Comparison of ENCODE assay signal across 9 cellular contexts in the genomic region with DNA sequence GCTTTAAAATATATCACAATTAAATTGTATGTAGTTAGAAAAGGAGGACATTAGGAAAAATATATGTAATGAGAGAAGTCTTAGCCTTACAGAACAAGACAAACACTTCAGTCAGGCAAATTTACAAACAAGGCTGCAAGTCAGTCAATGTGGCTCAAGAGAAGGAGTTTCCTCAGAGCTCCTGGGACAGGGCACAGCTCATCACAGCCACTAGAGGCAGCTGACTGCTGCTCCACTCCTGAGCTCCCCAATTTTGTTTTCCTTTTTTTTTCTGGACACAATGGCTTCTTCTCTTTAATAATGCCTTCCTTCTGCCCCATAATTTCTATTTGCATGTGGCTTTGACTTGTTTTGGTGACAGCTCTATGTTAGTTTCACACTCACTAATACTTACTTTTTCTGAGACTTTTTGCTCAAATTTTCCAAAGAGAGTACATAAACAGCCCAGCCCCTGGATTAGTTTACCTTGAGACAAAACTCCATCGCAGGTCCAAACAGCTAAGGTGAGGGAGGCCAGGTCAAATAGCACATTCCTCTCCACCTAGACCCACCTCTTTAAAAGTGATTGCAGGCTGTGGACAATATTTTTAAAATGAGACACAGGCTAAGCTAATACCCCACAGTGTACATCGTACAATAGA.
DNase-seq lines count a peak whose midpoint lies in the region; ATAC-seq and TF ChIP-seq lines count a peak whose summit lies in the region.
"Had no signal": no experiment of that assay in that cellular context is flagged by ENCODE, and none has a peak within 500 bp of the region (broad histone marks: within the 10 kb centered on the region; RNA-seq: fewer than 3 reads in every experiment).

No MANE protein-coding gene starts in this region.

- DNase-seq in LNCaP clone FGC (ENCODE audit: low read depth) = no peak
- no peak for DNase-seq in astrocyte of the spinal cord (ENCODE audit: low read depth, low spot score)
- peak; percentile 20 for DNase-seq in medulla oblongata (ENCODE audit: extremely low spot score)
- DNase-seq in GDM1 (lab: John Stamatoyannopoulos, UW) = no peak
- DNase-seq: SW 1271 had no signal

- H3K36me3 ChIP-seq in DOHH2 (ENCODE audit: control insufficient read depth, low read length) = no peaks in the 10 kb centered on the region

- H3K79me2 ChIP-seq in DOHH2 (ENCODE audit: control insufficient read depth, low read length) = no peaks in the 10 kb centered on the region

- H3K4me2 ChIP-seq in DOHH2 (ENCODE audit: low read length) = no peak overlapping the region

- in situ Hi-C loops in astrocyte of the spinal cord (cut with HindIII; ENCODE audit: low sequenced_read_pairs) = no loop called here

- ATAC-seq in HG03442 (IDR thresholded peaks at IDR 0.05; ENCODE audit: unreplicated experiment) = no peak
- ATAC-seq in GM19328 (IDR thresholded peaks at IDR 0.05; ENCODE audit: unreplicated experiment) = no peak
- no peak for ATAC-seq in HG02884 (IDR thresholded peaks at IDR 0.05; ENCODE audit: unreplicated experiment)

- no peaks in the 10 kb centered on the region for H3F3A ChIP-seq in DOHH2 (ENCODE audit: control insufficient read depth, insufficient read depth)

- H3K27me3 ChIP-seq in DOHH2 (ENCODE audit: control insufficient read depth, low read length) = no peaks in the 10 kb centered on the region

- no peaks in the 10 kb centered on the region for H3K4me1 ChIP-seq in DOHH2 (ENCODE audit: control insufficient read depth, low read length)

- no peak overlapping the region for H3K27ac ChIP-seq in DOHH2 (ENCODE audit: low read depth, low read length)

- TF ChIP-seq CTCF in DOHH2 (IDR thresholded peaks at IDR 0.05; ENCODE audit: low read depth, low read length, poor library complexity, severe bottlenecking) (peak; percentile 9), LNCaP clone FGC (IDR thresholded peaks at IDR 0.05; ENCODE audit: control insufficient read depth, extremely low read depth, insufficient read depth) (peak; percentile 54), astrocyte of the spinal cord (IDR thresholded peaks at IDR 0.05; ENCODE audit: low read depth, low read length) (peak; percentile 38)

- H3K9me2 ChIP-seq in DOHH2 (replicated peaks; ENCODE audit: control insufficient read depth, low read length) = no peaks in the 10 kb centered on the region; the same call in 1 of the 2 replicates

- H3K4me3 ChIP-seq in DOHH2 (ENCODE audit: low read length) (no peak overlapping the region), LNCaP clone FGC (ENCODE audit: low read depth, low read length) (no peak overlapping the region), astrocyte of the spinal cord (ENCODE audit: low read depth, low read length) (no peak overlapping the region)

- H3K9me3 ChIP-seq in DOHH2 (ENCODE audit: control insufficient read depth, insufficient read depth, low read length) = no peaks in the 10 kb centered on the region

- no peaks in the 10 kb centered on the region for H4K20me1 ChIP-seq in DOHH2 (ENCODE audit: control insufficient read depth, insufficient read depth, low read depth, low read length)
